ENCODE assay signal across 27 cellular contexts in the genomic region with DNA sequence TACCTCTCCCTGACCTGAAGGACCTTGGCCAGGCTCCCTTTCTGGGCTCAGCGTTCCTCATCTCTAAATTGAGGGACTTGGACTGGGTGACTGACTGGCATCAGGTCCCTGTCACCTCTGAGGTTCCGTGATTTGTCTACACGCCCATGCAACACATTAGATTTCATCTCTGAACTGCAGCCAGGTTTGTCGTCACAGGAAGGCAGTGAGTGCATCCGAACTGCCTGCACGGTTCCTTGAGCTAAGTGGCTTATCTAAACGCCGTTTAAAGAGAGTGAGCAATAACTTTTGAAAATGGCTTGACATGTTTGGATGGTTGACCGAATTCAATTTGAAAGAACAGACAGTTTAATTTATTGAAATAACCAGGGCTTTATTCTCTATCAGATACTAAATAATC.
"Had no signal": no experiment of that assay in that cellular context is flagged by ENCODE, and none has a peak within 500 bp of the region (broad histone marks: within the 10 kb centered on the region; RNA-seq: fewer than 3 reads in every experiment).

No MANE protein-coding gene starts in this region.

- H3K36me3 ChIP-seq: SJSA1 had no signal

- H3K4me2 ChIP-seq: SK-N-SH had no signal

- H3K27ac ChIP-seq: SJSA1 had no signal

- H3K9ac ChIP-seq: SK-N-SH had no signal

- H3K9me3 Mint-ChIP-seq: activated naive CD8-positive, alpha-beta T cell treated with anti-CD3 and anti-CD28 coated beads for 36 hours; activated T-cell treated with anti-CD3 and anti-CD28 coated beads, Interleukin-2, amount 50 U/mL, for 4 hours; activated T-helper 1 cell treated with anti-CD3 and anti-CD28 coated beads, Interleukin-12 subunit alpha, Interleukin-12 subunit beta, Interleukin-2, Interleukin-4 antibody, amounts not matched to agents 30 ng/mL and 10 ng/mL and 1 ng/mL, durations not matched to agents 14 hours and 24 hours and 36 hours; T-helper 1 cell treated with Interleukin-12 subunit alpha and Interleukin-12 subunit beta and Interleukin-4 antibody, amounts not matched to agents 30 μg/mL and 1 μg/mL, for 36 hours; T-helper 2 cell treated with Interferon-gamma antibody and Interleukin-4, amounts not matched to agents 5 μg/mL and 100 μg/mL, for 36 hours had no signal

- DNase-seq: activated CD4-positive, alpha-beta T cell treated with anti-CD3 and anti-CD28 coated beads for 36 hours; activated CD4-positive, alpha-beta T cell treated with anti-CD3 and anti-CD28 coated beads, Interleukin-2, amount 10 ng/mL, durations not matched to agents 7 days and 5 days; activated CD4-positive, alpha-beta T cell treated with anti-CD3 and anti-CD28 coated beads, Interleukin-2, amount 50 U/mL, for 48 hours; activated CD8-positive, alpha-beta memory T cell treated with anti-CD3 and anti-CD28 coated beads, Interleukin-2, amount 50 U/mL, for 4 hours; activated gamma-delta T cell treated with Interleukin-2 at 50 U/mL for 16 hours; activated naive CD4-positive, alpha-beta T cell treated with anti-CD3 and anti-CD28 coated beads, Interleukin-2, amount 50 U/mL, for 16 hours; activated naive CD8-positive, alpha-beta T cell treated with anti-CD3 and anti-CD28 coated beads for 36 hours; activated T-cell treated with anti-CD3 and anti-CD28 coated beads for 4 hours; activated T-cell treated with anti-CD3 and anti-CD28 coated beads, Interleukin-2, amount 50 U/mL, for 4 hours; amniotic stem cell; aorta; KBM-7; NCI-H1105 treated with DMSO at 0.1 percent for 48 hours; NCI-H1436; NCI-H1694 treated with DMSO at 0.1 percent for 48 hours; NCI-H2029; NCI-H510A; NCI-H526 treated with DMSO at 0.1 percent for 48 hours; NCI-H774; SHP77 treated with DMSO at 0.1 percent for 48 hours; SK-N-SH had no signal

- ATAC-seq: activated CD4-positive, alpha-beta T cell treated with anti-CD3 and anti-CD28 coated beads for 36 hours; activated T-cell treated with anti-CD3 and anti-CD28 coated beads, Interleukin-2, amount 50 U/mL, for 4 hours; Panc1 had no signal

- H3K4me3 ChIP-seq: SJSA1 had no signal

- H3K9me3 ChIP-seq: SJSA1, SK-N-SH had no signal

- H3K27me3 Mint-ChIP-seq: activated CD4-positive, alpha-beta T cell treated with anti-CD3 and anti-CD28 coated beads for 36 hours; activated naive CD8-positive, alpha-beta T cell treated with anti-CD3 and anti-CD28 coated beads for 36 hours had no signal

- H3K27ac Mint-ChIP-seq: activated CD4-positive, alpha-beta T cell treated with anti-CD3 and anti-CD28 coated beads for 36 hours; activated CD4-positive, alpha-beta T cell treated with anti-CD3 and anti-CD28 coated beads, Interleukin-2, amount 10 ng/mL, durations not matched to agents 7 days and 5 days; activated naive CD8-positive, alpha-beta T cell treated with anti-CD3 and anti-CD28 coated beads for 36 hours; activated T-helper 1 cell treated with anti-CD3 and anti-CD28 coated beads, Interleukin-12 subunit alpha, Interleukin-12 subunit beta, Interleukin-2, Interleukin-4 antibody, amounts not matched to agents 30 ng/mL and 10 ng/mL and 1 ng/mL, durations not matched to agents 14 hours and 24 hours and 36 hours; T-helper 1 cell treated with Interleukin-12 subunit alpha and Interleukin-12 subunit beta and Interleukin-4 antibody, amounts not matched to agents 30 μg/mL and 1 μg/mL, for 36 hours; T-helper 2 cell treated with Interferon-gamma antibody and Interleukin-4, amounts not matched to agents 5 μg/mL and 100 μg/mL, for 36 hours had no signal

- H3K4me1 ChIP-seq: SJSA1 had no signal

- H3K36me3 Mint-ChIP-seq: activated naive CD8-positive, alpha-beta T cell treated with anti-CD3 and anti-CD28 coated beads for 36 hours had no signal

- FAIRE-seq: TTC549 had no signal

- H3K4me1 Mint-ChIP-seq: activated naive CD8-positive, alpha-beta T cell treated with anti-CD3 and anti-CD28 coated beads for 36 hours had no signal

- H3K4me3 Mint-ChIP-seq: activated CD4-positive, alpha-beta T cell treated with anti-CD3 and anti-CD28 coated beads for 36 hours; activated CD4-positive, alpha-beta T cell treated with anti-CD3 and anti-CD28 coated beads, Interleukin-2, amount 10 ng/mL, durations not matched to agents 7 days and 5 days; activated naive CD8-positive, alpha-beta T cell treated with anti-CD3 and anti-CD28 coated beads for 36 hours; activated T-cell treated with anti-CD3 and anti-CD28 coated beads, Interleukin-2, amount 50 U/mL, for 4 hours; activated T-helper 1 cell treated with anti-CD3 and anti-CD28 coated beads, Interleukin-12 subunit alpha, Interleukin-12 subunit beta, Interleukin-2, Interleukin-4 antibody, amounts not matched to agents 30 ng/mL and 10 ng/mL and 1 ng/mL, durations not matched to agents 14 hours and 24 hours and 36 hours; T-helper 1 cell treated with Interleukin-12 subunit alpha and Interleukin-12 subunit beta and Interleukin-4 antibody, amounts not matched to agents 30 μg/mL and 1 μg/mL, for 36 hours; T-helper 2 cell treated with Interferon-gamma antibody and Interleukin-4, amounts not matched to agents 5 μg/mL and 100 μg/mL, for 36 hours had no signal

- H3K27me3 ChIP-seq: SJSA1 had no signal
